In genomic region chr10:113915540-113915939, GRCh38 we compare ENCODE assay signal across 27 cellular contexts.
"Had no signal": no experiment of that assay in that cellular context is flagged by ENCODE, and none has a peak within 500 bp of the region (broad histone marks: within the 10 kb centered on the region; RNA-seq: fewer than 3 reads in every experiment).

No MANE protein-coding gene starts in this region.

- H3K4me3 ChIP-seq: cardiac muscle cell, MG63, Peyer's patch had no signal

- H3K4me1 Mint-ChIP-seq: activated CD4-positive, alpha-beta T cell treated with anti-CD3 and anti-CD28 coated beads for 36 hours; activated T-helper 17 cell treated with anti-CD3 and anti-CD28 coated beads, Interleukin-2, amount 50 U/mL, for 72 hours; T-cell had no signal

- ATAC-seq: activated CD4-positive, alpha-beta T cell treated with anti-CD3 and anti-CD28 coated beads for 36 hours; activated T-helper 17 cell treated with anti-CD3 and anti-CD28 coated beads, Interleukin-2, amount 50 U/mL, for 72 hours; T-cell had no signal

- H3K9me3 Mint-ChIP-seq: activated CD4-positive, alpha-beta memory T cell treated with anti-CD3 and anti-CD28 coated beads, Interleukin-2, amount 10 ng/mL, durations not matched to agents 7 days and 5 days; activated naive CD4-positive, alpha-beta T cell treated with anti-CD3 and anti-CD28 coated beads for 36 hours; activated naive CD8-positive, alpha-beta T cell treated with anti-CD3 and anti-CD28 coated beads for 36 hours; activated T-helper 17 cell treated with anti-CD3 and anti-CD28 coated beads, Interleukin-2, amount 50 U/mL, for 72 hours; T-cell had no signal

- DNase-seq: activated CD4-positive, alpha-beta memory T cell treated with anti-CD3 and anti-CD28 coated beads, Interleukin-2, amount 10 ng/mL, durations not matched to agents 7 days and 5 days; activated CD4-positive, alpha-beta T cell treated with anti-CD3 and anti-CD28 coated beads for 36 hours; activated CD4-positive, alpha-beta T cell treated with anti-CD3 and anti-CD28 coated beads, Interleukin-2, amount 50 U/mL, for 1 hour; activated gamma-delta T cell; activated naive CD4-positive, alpha-beta T cell treated with anti-CD3 and anti-CD28 coated beads for 36 hours; activated naive CD8-positive, alpha-beta T cell treated with anti-CD3 and anti-CD28 coated beads for 36 hours; activated T-cell treated with anti-CD3 and anti-CD28 coated beads for 4 hours; activated T-cell treated with anti-CD3 and anti-CD28 coated beads, Interleukin-2, amount 50 U/mL, for 48 hours; brain microvascular endothelial cell; MG63; MV-4-11; NCI-H1105; NCI-H1436; NCI-H1694 treated with DMSO at 0.1 percent for 48 hours; NCI-H2029 treated with DMSO at 0.1 percent for 48 hours; NCI-H345; NCI-H510A; NCI-H526 treated with DMSO at 0.1 percent for 48 hours; NCI-H82; OCI-M1; Peyer's patch; SHP77 treated with DMSO at 0.1 percent for 48 hours; T-cell had no signal

- H3K27me3 ChIP-seq: brain microvascular endothelial cell, cardiac muscle cell, MG63, Peyer's patch had no signal

- H3K4me1 ChIP-seq: Peyer's patch had no signal

- H3K27me3 Mint-ChIP-seq: activated CD4-positive, alpha-beta memory T cell treated with anti-CD3 and anti-CD28 coated beads, Interleukin-2, amount 10 ng/mL, durations not matched to agents 7 days and 5 days; activated CD4-positive, alpha-beta T cell treated with anti-CD3 and anti-CD28 coated beads for 36 hours; activated naive CD8-positive, alpha-beta T cell treated with anti-CD3 and anti-CD28 coated beads for 36 hours; activated T-helper 17 cell treated with anti-CD3 and anti-CD28 coated beads, Interleukin-2, amount 50 U/mL, for 72 hours; T-cell had no signal

- H3K27ac ChIP-seq: brain microvascular endothelial cell, cardiac muscle cell, KMS-11, Peyer's patch, VCaP had no signal

- H3K36me3 ChIP-seq: cardiac muscle cell, Peyer's patch had no signal

- H3K4me2 ChIP-seq: KMS-11 had no signal

- H3K27ac Mint-ChIP-seq: activated CD4-positive, alpha-beta memory T cell treated with anti-CD3 and anti-CD28 coated beads, Interleukin-2, amount 10 ng/mL, durations not matched to agents 7 days and 5 days; activated CD4-positive, alpha-beta T cell treated with anti-CD3 and anti-CD28 coated beads for 36 hours; activated naive CD4-positive, alpha-beta T cell treated with anti-CD3 and anti-CD28 coated beads for 36 hours; activated naive CD8-positive, alpha-beta T cell treated with anti-CD3 and anti-CD28 coated beads for 36 hours; activated T-helper 17 cell treated with anti-CD3 and anti-CD28 coated beads, Interleukin-2, amount 50 U/mL, for 72 hours had no signal

- H3K4me3 Mint-ChIP-seq: activated CD4-positive, alpha-beta memory T cell treated with anti-CD3 and anti-CD28 coated beads, Interleukin-2, amount 10 ng/mL, durations not matched to agents 7 days and 5 days; activated CD4-positive, alpha-beta T cell treated with anti-CD3 and anti-CD28 coated beads for 36 hours; activated naive CD4-positive, alpha-beta T cell treated with anti-CD3 and anti-CD28 coated beads for 36 hours; activated naive CD8-positive, alpha-beta T cell treated with anti-CD3 and anti-CD28 coated beads for 36 hours; activated T-helper 17 cell treated with anti-CD3 and anti-CD28 coated beads, Interleukin-2, amount 50 U/mL, for 72 hours; T-cell had no signal

- H3K9ac ChIP-seq: KMS-11 had no signal

- H3K9me3 ChIP-seq: MG63, Peyer's patch had no signal
